ENCODE assay signal across 8 cellular contexts in the genomic region with DNA sequence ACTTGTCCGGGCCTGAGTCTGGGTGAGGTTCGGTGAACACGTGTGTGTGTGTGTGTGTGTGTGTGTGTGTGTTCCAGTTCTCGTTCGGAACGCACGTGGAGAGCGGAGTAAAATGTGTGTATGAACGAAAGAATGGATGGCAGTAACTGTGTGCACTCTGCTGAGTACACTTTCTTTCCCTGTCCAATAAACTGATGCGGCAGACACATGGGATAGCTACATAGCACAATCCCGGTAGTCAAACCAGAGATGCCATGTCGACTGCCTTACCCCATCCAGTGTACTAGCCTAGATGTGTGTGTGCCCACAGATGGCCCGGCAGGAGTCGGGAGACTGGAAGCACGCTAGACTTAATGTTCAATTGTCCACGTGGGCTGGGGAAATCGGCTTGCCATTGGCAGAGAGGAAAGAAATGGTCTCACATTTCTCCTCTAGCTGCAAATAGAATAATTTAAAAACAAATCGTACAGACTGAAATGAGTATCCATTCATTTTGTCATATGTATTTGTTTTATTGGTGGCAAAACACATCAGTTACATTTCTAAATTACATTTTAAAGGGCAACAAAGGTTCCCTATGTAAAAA. TPM values are rescaled to one million over a fixed set of nuclear protein-coding genes. Genes with fewer than 3 reads are reported as not detected.
A peak's percentile ranks its signal among the peaks of the same experiment; 100 is the strongest.
DNase-seq lines count a peak whose midpoint lies in the region; TF ChIP-seq lines count a peak whose summit lies in the region.

No MANE protein-coding gene starts in this region.

- no peaks in the 10 kb centered on the region for H3K9me3 Mint-ChIP-seq in H9

- H2AFZ ChIP-seq in H9 (ENCODE audit: low read length), result no peak overlapping the region

- H2BK20ac ChIP-seq in H9 (ENCODE audit: low read depth, low read length, poor library complexity, severe bottlenecking), result no peak overlapping the region

- H2BK12ac ChIP-seq in H9 (ENCODE audit: insufficient read length, low read depth, low read length), result no peak overlapping the region

- no peak overlapping the region for H3K23ac ChIP-seq in H9 (ENCODE audit: insufficient read length, low read depth, low read length)

- H2BK15ac ChIP-seq in H9 (ENCODE audit: low read depth, low read length), result no peak overlapping the region

- peak overlapping the region in 2 of 3 experiments; percentile 90 to 98; a peak in 4 of 7 replicates for H3K27ac Mint-ChIP-seq in H9

- H3K14ac ChIP-seq in H9 (ENCODE audit: insufficient read depth, low read length), result peak overlapping the region; percentile 38; the same call in 1 of the 2 replicates

- no peak overlapping the region for H4K91ac ChIP-seq in H9 (ENCODE audit: insufficient read length, low read depth, low read length)

- H3K27me3 Mint-ChIP-seq in H9 (ENCODE audit: low read depth), result no peaks in the 10 kb centered on the region; the same call in 1 of the 2 replicates

- H2AK5ac ChIP-seq in H9 (ENCODE audit: insufficient read length, low read length), result no peak overlapping the region

- no peak overlapping the region for H2BK5ac ChIP-seq in H9 (ENCODE audit: insufficient read length, low read length)

- H3K18ac ChIP-seq in H9 (ENCODE audit: insufficient read length, low read depth, low read length), result peak overlapping the region; percentile 45

- peaks cover 10% of the 10 kb centered on the region; the same call in 1 of the 2 replicates for H3K79me2 ChIP-seq in H9 (ENCODE audit: insufficient read depth, low read length)

- no peak overlapping the region for H3T11ph ChIP-seq in H9 (ENCODE audit: low read length)

- peaks cover 10% of the 10 kb centered on the region for H3K23me2 ChIP-seq in H9 (ENCODE audit: insufficient read length, low read depth, low read length, poor library complexity, severe bottlenecking)

- DNase-seq in activated CD8-positive, alpha-beta memory T cell treated with anti-CD3 and anti-CD28 coated beads for 24 hours, result peak; percentile 76
- DNase-seq in activated CD8-positive, alpha-beta memory T cell treated with anti-CD3 and anti-CD28 coated beads, Interleukin-2, amount 50 U/mL, for 4 hours, result no peak
- DNase-seq in H9 (peak; percentile 52), LNCaP clone FGC (ENCODE audit: low read depth) (peak; percentile 74), Peyer's patch (peak in 2 of 3 donors; percentile 54 to 66), brain pericyte (ENCODE audit: low read depth, low spot score) (peak; percentile 86), sigmoid colon (no peak)

- WGBS in H9 (ENCODE audit: extremely low coverage, insufficient read length, low lambda C conversion rate), result no CpG with 5 or more reads among the region's 18 CpGs
- WGBS in sigmoid colon, 2 donors, result 1% methylated on average over 18 of the region's 18 CpGs

- H3K36me3 ChIP-seq in Peyer's patch, result no peaks in the 10 kb centered on the region
- no peaks in the 10 kb centered on the region for H3K36me3 ChIP-seq in iPS-15b (ENCODE audit: control insufficient read depth, insufficient read depth, low read length)
- H3K36me3 ChIP-seq in sigmoid colon, result no peaks in the 10 kb centered on the region

- TF ChIP-seq POLR2A in Peyer's patch (IDR thresholded peaks at IDR 0.05) (no peak), sigmoid colon (IDR thresholded peaks at IDR 0.05) (no peak)

- H3K4me3 Mint-ChIP-seq in H9, result peak overlapping the region; percentile 79 to 96

- H4K5ac ChIP-seq in H9 (ENCODE audit: insufficient read length, low read depth, low read length), result peak overlapping the region; percentile 46

- H3K4me2 ChIP-seq in H9 (ENCODE audit: insufficient read depth, insufficient read length, low read length), result peak overlapping the region; percentile 99

- H3K4me1 Mint-ChIP-seq in H9, result peaks cover 36 to 44% of the 10 kb centered on the region in 2 experiments

- H3K36me3 Mint-ChIP-seq in H9 (ENCODE audit: insufficient read depth in 1 of 3, low read depth in 3 of 3), result no peaks in the 10 kb centered on the region; a peak in 1 of 7 replicates

- no peak overlapping the region for H3K27ac ChIP-seq in H9 (ENCODE audit: insufficient read length, low read depth, low read length)
- H3K27ac ChIP-seq in Peyer's patch, result peak overlapping the region; percentile 87 to 98 (median 90)
- H3K27ac ChIP-seq in sigmoid colon, result peak overlapping the region; percentile 88 to 98 (median 96)

- H3K79me1 ChIP-seq in H9 (ENCODE audit: insufficient read depth, low read depth, low read length, poor library complexity, severe bottlenecking), result no peaks in the 10 kb centered on the region

- H3K4me3 ChIP-seq in LNCaP clone FGC (ENCODE audit: low read depth, low read length), result peak overlapping the region; percentile 80
- H3K4me3 ChIP-seq in Peyer's patch, result peak overlapping the region; percentile 63 to 94 (median 74)
- H3K4me3 ChIP-seq in iPS-15b (ENCODE audit: low read depth, low read length), result peak overlapping the region; percentile 90
- H3K4me3 ChIP-seq in sigmoid colon, result peak overlapping the region; percentile 73 to 96 (median 80)

- no peak overlapping the region for H3K4ac ChIP-seq in H9 (ENCODE audit: low read depth, low read length)

- H3K27me3 ChIP-seq in H9 (ENCODE audit: insufficient read depth, low read length) (no peaks in the 10 kb centered on the region), Peyer's patch (no peaks in the 10 kb centered on the region), iPS-15b (ENCODE audit: control insufficient read depth, insufficient read depth, low read length) (no peaks in the 10 kb centered on the region), sigmoid colon (no peaks in the 10 kb centered on the region)

- no peak for TF ChIP-seq CTCF in H9 (conservative IDR thresholded peaks at IDR 0.05)
- no peak for TF ChIP-seq CTCF in LNCaP clone FGC (IDR thresholded peaks at IDR 0.05; ENCODE audit: control insufficient read depth, extremely low read depth, insufficient read depth)
- no peak for TF ChIP-seq CTCF in Peyer's patch (IDR thresholded peaks at IDR 0.05)
- TF ChIP-seq CTCF in sigmoid colon (IDR thresholded peaks at IDR 0.05), result peak in 1 of 4 experiments; percentile 8

- no peak overlapping the region for H3K56ac ChIP-seq in H9 (ENCODE audit: insufficient read length, low read depth, low read length)

- H4K8ac ChIP-seq in H9 (replicated peaks; ENCODE audit: insufficient read length, low read depth, low read length), result no peak overlapping the region

- H3K9ac ChIP-seq in H9 (ENCODE audit: extremely low read depth, insufficient read length, low read length) (peak overlapping the region; percentile 60), iPS-15b (ENCODE audit: low read depth, low read length) (peak overlapping the region; percentile 71)

- H2BK120ac ChIP-seq in H9 (ENCODE audit: low read depth, low read length, poor library complexity, severe bottlenecking), result no peak overlapping the region

- no peak for TF ChIP-seq EP300 in sigmoid colon (IDR thresholded peaks at IDR 0.05)

- H3K9me3 ChIP-seq in H9 (ENCODE audit: control insufficient read depth, low read depth, low read length), result no peaks in the 10 kb centered on the region
- H3K9me3 ChIP-seq in Peyer's patch, result no peaks in the 10 kb centered on the region
- no peaks in the 10 kb centered on the region for H3K9me3 ChIP-seq in iPS-15b (ENCODE audit: control insufficient read depth, insufficient read depth, low read length)
- no peaks in the 10 kb centered on the region for H3K9me3 ChIP-seq in sigmoid colon

- intact Hi-C loops in sigmoid colon (cut with DNase I), result no loop called here

- no peaks in the 10 kb centered on the region for H4K20me1 ChIP-seq in H9 (ENCODE audit: control insufficient read depth, insufficient read depth, insufficient read length)

- H3K4me1 ChIP-seq in H9 (ENCODE audit: insufficient read depth, low read length), result peaks cover 6% of the 10 kb centered on the region
- peaks cover 0 to 17% (median 0%) of the 10 kb centered on the region in 4 donors for H3K4me1 ChIP-seq in Peyer's patch
- H3K4me1 ChIP-seq in iPS-15b (ENCODE audit: control insufficient read depth, insufficient read depth, low read length), result peaks cover 18% of the 10 kb centered on the region
- peaks cover 0 to 39% (median 30%) of the 10 kb centered on the region in 4 donors for H3K4me1 ChIP-seq in sigmoid colon

RNA-seq across cellular contexts. Expression of gene GOLIM4, which starts 0.6 kb away (rescaled TPM):
- 24.6 and 27.2 TPM in 2 replicates for total RNA-seq in H9 (2021)
- total RNA-seq in Peyer's patch, result 100 to 1,000 TPM; 102 to 186 (median 139) TPM
- total RNA-seq in sigmoid colon, result 10 to 100 TPM; 27.1 to 33.2 (median 27.3) TPM
- 10 to 100 TPM; 12.3 to 37.4 (median 12.6) TPM for polyA plus RNA-seq in sigmoid colon

Comparison
In these comparisons a context has a peak if more than half of its experiments do, and no peak if none do; other contexts are left out.
1. DNase-seq: peak in activated CD8-positive, alpha-beta memory T cell treated with anti-CD3 and anti-CD28 coated beads for 24 hours (single experiment), H9 (single experiment), LNCaP clone FGC (single experiment), Peyer's patch (2 of 3) and brain pericyte (single experiment); none in activated CD8-positive, alpha-beta memory T cell treated with anti-CD3 and anti-CD28 coated beads, Interleukin-2, amount 50 U/mL, for 4 hours (single experiment) and sigmoid colon (single experiment).
2. Peak in every context shown above with its lines, with median percentiles within 50 percentile points of each other: H3K4me3 ChIP-seq.